Comparison of ENCODE assay signal across 24 cellular contexts in the genomic region with DNA sequence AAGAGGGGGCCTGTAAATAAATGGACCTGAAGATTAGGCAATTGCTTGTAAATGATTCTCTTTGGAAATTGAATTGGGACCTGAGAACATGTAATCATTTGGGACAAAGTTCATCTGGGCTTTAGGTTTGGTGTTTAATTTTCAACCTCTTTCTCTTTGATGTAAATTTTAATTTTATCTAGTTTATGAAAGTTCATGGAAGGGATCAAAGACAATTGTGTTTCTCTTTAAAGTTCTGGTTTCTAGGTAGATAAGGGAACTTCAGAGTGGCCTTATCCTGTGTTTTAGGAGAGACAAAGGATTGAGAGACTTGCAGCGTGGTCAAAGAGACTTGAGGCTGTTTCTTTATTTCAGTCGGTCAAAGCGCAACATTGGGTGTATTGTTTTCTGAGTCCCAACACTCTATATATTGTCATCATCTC.
A peak's percentile ranks its signal among the peaks of the same experiment; 100 is the strongest.
DNase-seq lines count a peak whose midpoint lies in the region; ATAC-seq, FAIRE-seq and TF ChIP-seq lines count a peak whose summit lies in the region.
"Had no signal": no experiment of that assay in that cellular context is flagged by ENCODE, and none has a peak within 500 bp of the region (broad histone marks: within the 10 kb centered on the region; RNA-seq: fewer than 3 reads in every experiment).

No MANE protein-coding gene starts in this region.

- TF ChIP-seq CTCF in GM23338 (conservative IDR thresholded peaks at IDR 0.05; ENCODE audit: low read depth in 2 of 2) (no peak), right lobe of liver (IDR thresholded peaks at IDR 0.05) (no peak)

- no peak overlapping the region for H3K4me3 ChIP-seq in GM23338
- no peak overlapping the region for H3K4me3 ChIP-seq in right lobe of liver
- H3K4me3 ChIP-seq in small intestine (ENCODE audit: low read depth in 1 of 2, low read length in 2 of 2) = no peak overlapping the region
- H3K4me3 ChIP-seq: A549, BLaER1, GM12878, HAP-1 had no signal

- H3K79me2 ChIP-seq in GM23338 (replicated peaks; ENCODE audit: insufficient read depth) = no peaks in the 10 kb centered on the region

- H3K9me3 ChIP-seq in right lobe of liver = no peaks in the 10 kb centered on the region
- H3K9me3 ChIP-seq in small intestine (ENCODE audit: control insufficient read depth, low read depth) = no peaks in the 10 kb centered on the region
- H3K9me3 ChIP-seq: A549, HAP-1 had no signal

- H3K27ac ChIP-seq in GM23338 (ENCODE audit: low read depth) (no peak overlapping the region), right lobe of liver (no peak overlapping the region), small intestine (ENCODE audit: low read depth in 1 of 2, low read length in 1 of 2) (no peak overlapping the region)
- H3K27ac ChIP-seq: A549, BLaER1, C4-2B had no signal

- FAIRE-seq in small intestine (lab: Jason Lieb, UNC) = no peak
- FAIRE-seq: A549, D721Med, GM12878, H54 had no signal

- H3K4me1 Mint-ChIP-seq in GM23338 = peaks cover 4% of the 10 kb centered on the region; the same call in 2 of the 3 replicates
- H3K4me1 Mint-ChIP-seq: B cell; CD4-positive, CD25-positive, alpha-beta regulatory T cell had no signal

- no peaks in the 10 kb centered on the region for H3K27me3 ChIP-seq in GM23338 (ENCODE audit: insufficient read depth)
- no peaks in the 10 kb centered on the region for H3K27me3 ChIP-seq in right lobe of liver
- no peaks in the 10 kb centered on the region for H3K27me3 ChIP-seq in small intestine (ENCODE audit: control insufficient read depth in 2 of 2, insufficient read depth in 2 of 2, low read length in 2 of 2)
- H3K27me3 ChIP-seq: BLaER1 had no signal

- H3K27ac Mint-ChIP-seq in GM23338 = no peak overlapping the region
- H3K27ac Mint-ChIP-seq: B cell; CD4-positive, CD25-positive, alpha-beta regulatory T cell; CD8-positive, alpha-beta T cell; HFFc6 had no signal

- TF ChIP-seq POLR2A in right lobe of liver (IDR thresholded peaks at IDR 0.05) = no peak

- H3K27me3 Mint-ChIP-seq in GM23338 (ENCODE audit: insufficient read depth, low read depth, poor library complexity) = peaks cover 2% of the 10 kb centered on the region
- H3K27me3 Mint-ChIP-seq: B cell; CD4-positive, CD25-positive, alpha-beta regulatory T cell had no signal

- peak overlapping the region; percentile 57; the same call in 1 of the 2 replicates for H2AFZ ChIP-seq in GM23338

- no peaks in the 10 kb centered on the region for H3K36me3 Mint-ChIP-seq in GM23338 (ENCODE audit: low read depth)
- H3K36me3 Mint-ChIP-seq: CD4-positive, CD25-positive, alpha-beta regulatory T cell; CD8-positive, alpha-beta T cell had no signal

- DNase-seq in GM23338 (ENCODE audit: low spot score) = no peak
- no peak for DNase-seq in left colon
- no peak for DNase-seq in right lobe of liver
- DNase-seq in small intestine = peak; percentile 23
- no peak for DNase-seq in stimulated activated CD4-positive, alpha-beta T cell treated with anti-CD3 and anti-CD28 coated beads, Interleukin-1b, Interleukin-23, amount 100 ng/mL, for 48 hours
- no peak for DNase-seq in AG08396 (ENCODE audit: low spot score)
- no peak for DNase-seq in occipital lobe (lab: John Stamatoyannopoulos, UW)
- DNase-seq: 8988T; CD4-positive, CD25-positive, alpha-beta regulatory T cell; CD8-positive, alpha-beta T cell; DMS 273 treated with DMSO at 0.1 percent for 48 hours; DMS79; EL; GDM1; GOT3; HFFc6 had no signal

- H3K36me3 ChIP-seq in GM23338 (ENCODE audit: insufficient read depth) (no peaks in the 10 kb centered on the region; the same call in 1 of the 2 replicates), right lobe of liver (no peaks in the 10 kb centered on the region), small intestine (ENCODE audit: control insufficient read depth in 2 of 2, insufficient read depth in 2 of 2, low read length in 2 of 2) (no peaks in the 10 kb centered on the region)
- H3K36me3 ChIP-seq: BLaER1, HAP-1 had no signal

- ATAC-seq in GM23338 = no peak
- peak; percentile 26 for ATAC-seq in left colon
- peak in 3 of 4 donors; percentile 38 to 69 (median 45) for ATAC-seq in right lobe of liver
- ATAC-seq: A549; CD8-positive, alpha-beta T cell; GM12878 had no signal

- H3K4me1 ChIP-seq in GM23338 (ENCODE audit: insufficient read depth) (no peaks in the 10 kb centered on the region), right lobe of liver (peaks cover 0 to 9% (median 0%) of the 10 kb centered on the region in 4 donors), small intestine (ENCODE audit: control insufficient read depth in 2 of 2, insufficient read depth in 1 of 2, low read depth in 1 of 2, low read length in 1 of 2) (no peaks in the 10 kb centered on the region)
- H3K4me1 ChIP-seq: A549, HAP-1 had no signal

- H3K9me2 ChIP-seq in GM23338 (ENCODE audit: insufficient read depth) = 0 out of 2 replicates have a peak, but pooled peaks cover 5% of the 10 kb centered on the region

- no peaks in the 10 kb centered on the region for H4K20me1 ChIP-seq in GM23338 (replicated peaks; ENCODE audit: insufficient read depth)
- H4K20me1 ChIP-seq: BLaER1 had no signal

- H3F3A ChIP-seq in GM23338 (replicated peaks; ENCODE audit: low read depth) = no peaks in the 10 kb centered on the region

- peaks cover 9% of the 10 kb centered on the region; the same call in 2 of the 3 replicates for H3K9me3 Mint-ChIP-seq in GM23338
- H3K9me3 Mint-ChIP-seq: HFFc6 had no signal

- 66% methylated on average over 3 of the region's 3 CpGs for WGBS in right lobe of liver (ENCODE audit: insufficient coverage, low coverage, low lambda C conversion rate, missing lambda C conversion rate)
- 17 to 63% (median 42%) methylated on average over 3 of the region's 3 CpGs for WGBS in small intestine, 3 donors

- H3K4me3 Mint-ChIP-seq in GM23338 = no peak overlapping the region
- H3K4me3 Mint-ChIP-seq: B cell; CD4-positive, CD25-positive, alpha-beta regulatory T cell; CD8-positive, alpha-beta T cell; HFFc6 had no signal

- H3K4me2 ChIP-seq in GM23338 = no peak overlapping the region
- H3K4me2 ChIP-seq: A549, BLaER1 had no signal

- intact Hi-C loops in left colon (cut with DNase I, micrococcal nuclease) = no loop called here
- intact Hi-C loops in right lobe of liver (cut with DNase I) = no loop called here

TF ChIP-seq in GM23338, 12 proteins besides CTCF, POLR2A, EP300 and RAD21:
- TF ChIP-seq, protein P1, sequence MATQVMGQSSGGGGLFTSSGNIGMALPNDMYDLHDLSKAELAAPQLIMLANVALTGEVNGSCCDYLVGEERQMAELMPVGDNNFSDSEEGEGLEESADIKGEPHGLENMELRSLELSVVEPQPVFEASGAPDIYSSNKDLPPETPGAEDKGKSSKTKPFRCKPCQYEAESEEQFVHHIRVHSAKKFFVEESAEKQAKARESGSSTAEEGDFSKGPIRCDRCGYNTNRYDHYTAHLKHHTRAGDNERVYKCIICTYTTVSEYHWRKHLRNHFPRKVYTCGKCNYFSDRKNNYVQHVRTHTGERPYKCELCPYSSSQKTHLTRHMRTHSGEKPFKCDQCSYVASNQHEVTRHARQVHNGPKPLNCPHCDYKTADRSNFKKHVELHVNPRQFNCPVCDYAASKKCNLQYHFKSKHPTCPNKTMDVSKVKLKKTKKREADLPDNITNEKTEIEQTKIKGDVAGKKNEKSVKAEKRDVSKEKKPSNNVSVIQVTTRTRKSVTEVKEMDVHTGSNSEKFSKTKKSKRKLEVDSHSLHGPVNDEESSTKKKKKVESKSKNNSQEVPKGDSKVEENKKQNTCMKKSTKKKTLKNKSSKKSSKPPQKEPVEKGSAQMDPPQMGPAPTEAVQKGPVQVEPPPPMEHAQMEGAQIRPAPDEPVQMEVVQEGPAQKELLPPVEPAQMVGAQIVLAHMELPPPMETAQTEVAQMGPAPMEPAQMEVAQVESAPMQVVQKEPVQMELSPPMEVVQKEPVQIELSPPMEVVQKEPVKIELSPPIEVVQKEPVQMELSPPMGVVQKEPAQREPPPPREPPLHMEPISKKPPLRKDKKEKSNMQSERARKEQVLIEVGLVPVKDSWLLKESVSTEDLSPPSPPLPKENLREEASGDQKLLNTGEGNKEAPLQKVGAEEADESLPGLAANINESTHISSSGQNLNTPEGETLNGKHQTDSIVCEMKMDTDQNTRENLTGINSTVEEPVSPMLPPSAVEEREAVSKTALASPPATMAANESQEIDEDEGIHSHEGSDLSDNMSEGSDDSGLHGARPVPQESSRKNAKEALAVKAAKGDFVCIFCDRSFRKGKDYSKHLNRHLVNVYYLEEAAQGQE (IDR thresholded peaks at IDR 0.05; ENCODE audit: unreplicated experiment) = no peak
- TF ChIP-seq EZH2 (IDR thresholded peaks at IDR 0.05; ENCODE audit: low read depth, unreplicated experiment) (no peak), ZNF114 (CRISPR knock-in tag; IDR thresholded peaks at IDR 0.05) (no peak), POLR2AphosphoS5 (IDR thresholded peaks at IDR 0.05; ENCODE audit: low read depth) (no peak), JUNB (IDR thresholded peaks at IDR 0.05; ENCODE audit: unreplicated experiment) (no peak), EZH2phosphoT487 (IDR thresholded peaks at IDR 0.05; ENCODE audit: unreplicated experiment) (no peak)
- TF ChIP-seq, protein P2, sequence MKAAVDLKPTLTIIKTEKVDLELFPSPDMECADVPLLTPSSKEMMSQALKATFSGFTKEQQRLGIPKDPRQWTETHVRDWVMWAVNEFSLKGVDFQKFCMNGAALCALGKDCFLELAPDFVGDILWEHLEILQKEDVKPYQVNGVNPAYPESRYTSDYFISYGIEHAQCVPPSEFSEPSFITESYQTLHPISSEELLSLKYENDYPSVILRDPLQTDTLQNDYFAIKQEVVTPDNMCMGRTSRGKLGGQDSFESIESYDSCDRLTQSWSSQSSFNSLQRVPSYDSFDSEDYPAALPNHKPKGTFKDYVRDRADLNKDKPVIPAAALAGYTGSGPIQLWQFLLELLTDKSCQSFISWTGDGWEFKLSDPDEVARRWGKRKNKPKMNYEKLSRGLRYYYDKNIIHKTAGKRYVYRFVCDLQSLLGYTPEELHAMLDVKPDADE (IDR thresholded peaks at IDR 0.05) = no peak
